Comparison of ENCODE assay signal across 27 cellular contexts in the genomic region with DNA sequence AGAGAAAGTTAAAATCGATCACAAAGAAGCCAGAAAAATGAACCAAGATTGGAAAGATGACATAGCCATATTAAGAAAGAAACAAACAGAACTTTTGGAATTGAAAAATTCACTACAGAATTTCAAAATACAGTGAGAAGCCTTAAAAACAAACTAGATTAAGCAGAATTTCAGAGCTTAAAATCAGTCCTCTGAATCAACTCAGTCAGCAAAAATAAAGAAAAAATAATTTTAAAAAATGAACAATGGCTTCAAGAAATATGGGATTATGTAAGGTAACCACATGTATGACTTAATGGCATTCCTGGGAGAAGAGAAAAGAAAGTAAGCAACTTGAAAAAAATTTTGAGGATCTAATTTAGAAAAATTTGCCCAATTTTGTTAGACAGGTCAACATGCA.
A peak's percentile ranks its signal among the peaks of the same experiment; 100 is the strongest.
DNase-seq lines count a peak whose midpoint lies in the region; ATAC-seq, FAIRE-seq and TF ChIP-seq lines count a peak whose summit lies in the region.
"Had no signal": no experiment of that assay in that cellular context is flagged by ENCODE, and none has a peak within 500 bp of the region (broad histone marks: within the 10 kb centered on the region; RNA-seq: fewer than 3 reads in every experiment).

No MANE protein-coding gene starts in this region.

- BruUV-seq in HepG2 (replicated peaks; lab: Mats Ljungman, UMichigan) (no TSS peak), K562 (replicated peaks; lab: Mats Ljungman, UMichigan) (no TSS peak)

- no peak overlapping the region for H3K9ac ChIP-seq in HepG2 (ENCODE audit: insufficient read depth, low read depth, low read length)
- H3K9ac ChIP-seq in K562 (ENCODE audit: insufficient read depth in 1 of 2, low read depth in 2 of 2, low read length in 2 of 2), result no peak overlapping the region
- H3K9ac ChIP-seq: BLaER1; BLaER1 treated with 17β-estradiol and CSF1 and Interleukin-3, amounts not matched to agents 10 nM and 100 nM had no signal

- H3K9me3 ChIP-seq in HepG2 (ENCODE audit: low read length) (0 out of 2 replicates have a peak, but pooled peaks cover 9% of the 10 kb centered on the region), right lobe of liver (no peaks in the 10 kb centered on the region), A549 (peaks cover 4% of the 10 kb centered on the region; the same call in 2 of the 3 replicates), K562 (replicated peaks; ENCODE audit: control insufficient read depth, insufficient read depth, low read depth, low read length) (no peaks in the 10 kb centered on the region; the same call in 1 of the 2 replicates), body of pancreas (no peaks in the 10 kb centered on the region)
- H3K9me3 ChIP-seq: BE2C had no signal

- TF ChIP-seq POLR2A in HepG2 (IDR thresholded peaks at IDR 0.05; ENCODE audit: insufficient read depth in 1 of 2, low read depth in 2 of 2, low read length in 2 of 2), result no peak
- TF ChIP-seq POLR2A in right lobe of liver (IDR thresholded peaks at IDR 0.05), result no peak
- no peak for TF ChIP-seq POLR2A in A549 (IDR thresholded peaks at IDR 0.05; ENCODE audit: low read length)
- no peak for TF ChIP-seq POLR2A in K562 (conservative IDR thresholded peaks at IDR 0.05)
- TF ChIP-seq POLR2A in body of pancreas (IDR thresholded peaks at IDR 0.05), result no peak

- TF ChIP-seq RAD21 in HepG2 (CRISPR knock-in tag; IDR thresholded peaks at IDR 0.05), result no peak
- no peak for TF ChIP-seq RAD21 in A549 (conservative IDR thresholded peaks at IDR 0.05 in 1 of 2, IDR thresholded peaks at IDR 0.05 in 1 of 2)
- TF ChIP-seq RAD21 in K562 (CRISPR knock-in tag; conservative IDR thresholded peaks at IDR 0.05 in 1 of 2, IDR thresholded peaks at IDR 0.05 in 1 of 2), result no peak

- TF ChIP-seq EP300 in HepG2 (IDR thresholded peaks at IDR 0.05; ENCODE audit: low read depth in 2 of 2, low read length in 2 of 2) (no peak), HepG2 (CRISPR knock-in tag; IDR thresholded peaks at IDR 0.05; ENCODE audit: borderline replicate concordance) (no peak), A549 (IDR thresholded peaks at IDR 0.05) (no peak), K562 (IDR thresholded peaks at IDR 0.05; ENCODE audit: low read length) (no peak)

- CTCF ChIA-PET in HepG2 (lab: Yijun Ruan, JAX; ENCODE audit: low intra/inter-chr PET ratio, low total read pairs) (interaction anchor here (0.9 to 2.4 kb wide), 4 partner anchors 28 to 641 kb away, joined by 4 to 30 read pairs (median 10); no protein-coding TSS in a partner anchor), A549 (lab: Yijun Ruan, JAX) (no interaction called here), K562 (lab: Yijun Ruan, JAX; ENCODE audit: low intra/inter-chr PET ratio) (interaction anchor here (0.7 to 1.5 kb wide), 2 partner anchors 255 to 476 kb away, joined by 3 to 7 read pairs; no protein-coding TSS in a partner anchor)

- no peak for TF ChIP-seq CTCF in HepG2 (CRISPR knock-in tag; IDR thresholded peaks at IDR 0.05)
- TF ChIP-seq CTCF in right lobe of liver (IDR thresholded peaks at IDR 0.05), result no peak
- no peak for TF ChIP-seq CTCF in A549 (IDR thresholded peaks at IDR 0.05)
- TF ChIP-seq CTCF in K562 (IDR thresholded peaks at IDR 0.05 in 2 of 3, conservative IDR thresholded peaks at IDR 0.05 in 1 of 3; ENCODE audit: insufficient read depth in 2 of 3, low read depth in 1 of 3, low read length in 3 of 3), result no peak
- TF ChIP-seq CTCF in body of pancreas (IDR thresholded peaks at IDR 0.05), result no peak

- ATAC-seq in HepG2, result no peak
- ATAC-seq in right lobe of liver, result no peak
- no peak for ATAC-seq in A549
- no peak for ATAC-seq in K562
- no peak for ATAC-seq in HG02571 (IDR thresholded peaks at IDR 0.05; ENCODE audit: unreplicated experiment)
- no peak for ATAC-seq in body of pancreas
- ATAC-seq: CD8-positive, alpha-beta T cell had no signal

- H3K4me2 ChIP-seq in HepG2 (ENCODE audit: low read depth, low read length) (no peak overlapping the region), A549 (no peak overlapping the region), K562 (ENCODE audit: insufficient read depth, low read length) (no peak overlapping the region)
- H3K4me2 ChIP-seq: BLaER1; BLaER1 treated with 17β-estradiol and CSF1 and Interleukin-3, amounts not matched to agents 10 nM and 100 nM had no signal

- POLR2A ChIA-PET in HepG2 (lab: Yijun Ruan, JAX), result no interaction called here
- POLR2A ChIA-PET in A549 (lab: Yijun Ruan, JAX), result no interaction called here
- POLR2A ChIA-PET in K562 (lab: Yijun Ruan, JAX), result no interaction called here

- H3K4me3 ChIP-seq in HepG2 (replicated peaks in 1 of 3; ENCODE audit: insufficient read depth in 1 of 3, low read depth in 2 of 3, low read length in 3 of 3) (no peak overlapping the region), right lobe of liver (no peak overlapping the region), A549 (no peak overlapping the region), K562 (no peak overlapping the region), body of pancreas (no peak overlapping the region)
- H3K4me3 ChIP-seq: BLaER1; BLaER1 treated with 17β-estradiol and CSF1 and Interleukin-3, amounts not matched to agents 10 nM and 100 nM had no signal

- in situ Hi-C loops in HepG2 (cut with HindIII; ENCODE audit: extremely low pct_ligation_motif_present, low pct_unique_long_range_greater_than_20kb), result loop anchor here (5.0 kb wide), 2 partner anchors 259 to 474 kb away; no protein-coding TSS in a partner anchor
- in situ Hi-C loops in K562 (cut with MboI), result loop anchor here (25.0 kb wide), 1 partner anchor 464 kb away; no protein-coding TSS in a partner anchor

- intact Hi-C loops in HepG2 (cut with micrococcal nuclease; ENCODE audit: unreplicated experiment) (loop anchor here (1.0 to 2.0 kb wide), 4 partner anchors 27 to 641 kb away; no protein-coding TSS in a partner anchor), right lobe of liver (cut with DNase I) (loop anchor here in 1 of 2 donors (5.0 kb wide), 1 partner anchor 474 kb away; no protein-coding TSS in a partner anchor), K562 (cut with micrococcal nuclease) (loop anchor here (1.0 to 10.0 kb wide), 4 partner anchors 259 to 639 kb away; no protein-coding TSS in a partner anchor), body of pancreas (cut with DNase I) (no loop called here)

- FAIRE-seq in HepG2 (lab: Jason Lieb, UNC) (no peak), A549 (lab: Jason Lieb, UNC) (no peak), K562 (lab: Jason Lieb, UNC) (no peak), islet of Langerhans (lab: Jason Lieb, UNC) (peak; percentile 24)
- FAIRE-seq: A204.1, D721Med had no signal

- H4K20me1 ChIP-seq in HepG2 (ENCODE audit: insufficient read depth, low read length), result no peaks in the 10 kb centered on the region
- H4K20me1 ChIP-seq in K562 (replicated peaks; ENCODE audit: control insufficient read depth, insufficient read depth, low read length), result no peaks in the 10 kb centered on the region
- H4K20me1 ChIP-seq: BLaER1; BLaER1 treated with 17β-estradiol and CSF1 and Interleukin-3, amounts not matched to agents 10 nM and 100 nM had no signal

- no peaks in the 10 kb centered on the region for H3K9me1 ChIP-seq in K562 (ENCODE audit: control insufficient read depth, insufficient read depth, low read length)

- DNase-seq in HepG2 (ENCODE audit: low spot score) (no peak), right lobe of liver (no peak), A549 (ENCODE audit: low read depth in 1 of 2, low spot score in 1 of 2) (no peak), K562 (ENCODE audit: extremely low read depth in 1 of 4, low spot score in 3 of 4) (no peak), SHP77 (lab: John Stamatoyannopoulos, UW) (no peak), body of pancreas (no peak)
- DNase-seq: 8988T; C1 segment of cervical spinal cord; Calu3; CD4-positive, alpha-beta memory T cell; CD4-positive, alpha-beta T cell; CD8-positive, alpha-beta memory T cell; CD8-positive, alpha-beta T cell; DMS 273 treated with DMSO at 0.1 percent for 48 hours; DMS153; DMS79; DMS79 treated with DMSO at 0.1 percent for 48 hours had no signal

- H3K36me3 ChIP-seq in HepG2 (replicated peaks in 1 of 2; ENCODE audit: control insufficient read depth in 1 of 2, insufficient read depth in 2 of 2, low read length in 2 of 2) (no peaks in the 10 kb centered on the region), right lobe of liver (no peaks in the 10 kb centered on the region), K562 (ENCODE audit: control insufficient read depth, insufficient read depth, low read length) (no peaks in the 10 kb centered on the region), body of pancreas (replicated peaks in 1 of 2; ENCODE audit: insufficient read depth in 1 of 2, low read depth in 2 of 2) (no peaks in the 10 kb centered on the region)
- H3K36me3 ChIP-seq: BE2C; BLaER1; BLaER1 treated with 17β-estradiol and CSF1 and Interleukin-3, amounts not matched to agents 10 nM and 100 nM had no signal

- H3K79me2 ChIP-seq in HepG2 (ENCODE audit: insufficient read depth, low read length) (no peaks in the 10 kb centered on the region), K562 (ENCODE audit: control insufficient read depth, insufficient read depth, low read length) (no peaks in the 10 kb centered on the region)

- H2AFZ ChIP-seq in HepG2 (ENCODE audit: low read length) (no peak overlapping the region), K562 (ENCODE audit: low read depth, low read length) (no peak overlapping the region)

- H3K27ac ChIP-seq in HepG2 (ENCODE audit: extremely low read length, insufficient read depth, low read length) (no peak overlapping the region), right lobe of liver (no peak overlapping the region), A549 (no peak overlapping the region), K562 (ENCODE audit: extremely low read depth, low read depth, low read length) (no peak overlapping the region), body of pancreas (no peak overlapping the region)
- H3K27ac ChIP-seq: 22Rv1; BLaER1; BLaER1 treated with 17β-estradiol and CSF1 and Interleukin-3, amounts not matched to agents 10 nM and 100 nM; C4-2B had no signal

- 2% methylated on average over 1 of the region's 1 CpG for WGBS in HepG2 (ENCODE audit: low lambda C conversion rate)
- WGBS in right lobe of liver (ENCODE audit: insufficient coverage, low coverage, low lambda C conversion rate, missing lambda C conversion rate), result 41% methylated on average over 1 of the region's 1 CpG
- WGBS in A549 (ENCODE audit: missing lambda C conversion rate), result 4% methylated on average over 1 of the region's 1 CpG
- 0% methylated on average over 1 of the region's 1 CpG for WGBS in K562 (ENCODE audit: insufficient coverage, low coverage, missing lambda C conversion rate)
- WGBS in body of pancreas, 2 donors, result 29 to 44% methylated on average over 1 of the region's 1 CpG

- H3K4me1 ChIP-seq in HepG2 (ENCODE audit: insufficient read depth, low read length) (no peaks in the 10 kb centered on the region), right lobe of liver (no peaks in the 10 kb centered on the region), A549 (no peaks in the 10 kb centered on the region), K562 (replicated peaks in 1 of 2; ENCODE audit: control insufficient read depth in 2 of 2, insufficient read depth in 2 of 2, low read length in 2 of 2) (no peaks in the 10 kb centered on the region), body of pancreas (no peaks in the 10 kb centered on the region)
- H3K4me1 ChIP-seq: BE2C; BLaER1; BLaER1 treated with 17β-estradiol and CSF1 and Interleukin-3, amounts not matched to agents 10 nM and 100 nM; Caco-2 had no signal

- H3K27me3 ChIP-seq in HepG2 (ENCODE audit: control insufficient read depth in 1 of 2, insufficient read depth in 2 of 2, low read length in 2 of 2) (no peaks in the 10 kb centered on the region), right lobe of liver (no peaks in the 10 kb centered on the region), K562 (ENCODE audit: control insufficient read depth in 2 of 2, insufficient read depth in 2 of 2, low read length in 2 of 2) (no peaks in the 10 kb centered on the region), body of pancreas (no peaks in the 10 kb centered on the region)
- H3K27me3 ChIP-seq: BE2C; BLaER1; BLaER1 treated with 17β-estradiol and CSF1 and Interleukin-3, amounts not matched to agents 10 nM and 100 nM had no signal

Comparison
In these comparisons a context has a peak if more than half of its experiments do, and no peak if none do; other contexts are left out.
1. Of the 241 proteins assayed by ChIP-seq in both HepG2 and K562: peak only in HepG2: MAFF and MAFK; only in K562: none; in both: none; in neither: 239.